Comparison of ENCODE assay signal across 2 cellular contexts in the genomic region with DNA sequence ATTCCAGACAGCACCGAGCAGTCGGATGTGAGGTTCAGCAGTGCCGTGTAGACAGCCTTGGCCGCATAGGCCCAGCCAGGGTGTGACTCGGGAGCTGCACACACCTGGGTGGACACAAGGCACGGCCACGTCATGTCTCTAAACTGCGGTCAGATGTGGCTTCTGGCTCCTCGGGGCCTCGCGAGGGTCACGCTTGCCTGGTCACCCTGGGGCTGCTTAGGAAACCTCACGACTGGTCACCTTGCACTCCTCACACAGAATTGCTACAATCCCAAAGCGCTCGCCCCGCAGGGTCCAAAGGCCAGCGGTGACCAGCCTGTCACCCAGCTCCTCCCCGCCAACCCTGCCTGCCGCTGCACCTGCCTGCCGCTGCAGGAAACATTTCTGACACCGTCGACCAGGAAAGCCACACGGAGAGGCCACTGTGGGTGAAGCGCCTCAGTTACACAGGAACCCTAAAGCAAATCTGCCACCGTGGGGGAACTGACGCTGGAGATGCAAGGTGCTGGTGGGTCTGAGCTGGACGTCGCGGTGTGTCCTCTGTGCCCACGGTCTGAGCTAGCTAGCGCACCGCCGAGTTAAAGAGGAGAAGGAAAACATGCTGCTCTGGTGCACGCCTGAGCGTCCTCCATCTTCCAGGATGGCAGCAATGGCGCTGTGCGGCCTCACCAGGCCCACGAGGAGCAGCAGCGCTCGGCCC.
TF ChIP-seq lines count a peak whose summit lies in the region.

No MANE protein-coding gene starts in this region.

TF ChIP-seq in GM23338, 12 proteins besides CTCF, POLR2A, EP300 and RAD21:
- no peak for TF ChIP-seq CREB1 (CRISPR knock-in tag; IDR thresholded peaks at IDR 0.05; ENCODE audit: low read depth)

TF ChIP-seq in HepG2, 621 proteins besides CTCF, POLR2A, EP300 and RAD21 (continues in another document):
- TF ChIP-seq ZFX (CRISPR knock-in tag; IDR thresholded peaks at IDR 0.05; ENCODE audit: low read depth) (peak; percentile 75), ZFP91 (CRISPR knock-in tag; IDR thresholded peaks at IDR 0.05; ENCODE audit: borderline replicate concordance) (peak; percentile 77; the same call in 1 of the 2 replicates), ZFP90 (CRISPR knock-in tag; IDR thresholded peaks at IDR 0.05; ENCODE audit: borderline replicate concordance) (peak; percentile 90), ZNF564 (CRISPR knock-in tag; IDR thresholded peaks at IDR 0.05) (peak; percentile 35; the same call in 1 of the 2 replicates), ZNF230 (CRISPR knock-in tag; IDR thresholded peaks at IDR 0.05) (peak; percentile 31; the same call in 1 of the 2 replicates), ZNF816 (CRISPR knock-in tag; IDR thresholded peaks at IDR 0.05; ENCODE audit: borderline replicate concordance) (no peak), GTF3A (CRISPR knock-in tag; conservative IDR thresholded peaks at IDR 0.05) (no peak), HNF4G (IDR thresholded peaks at IDR 0.05; ENCODE audit: borderline replicate concordance, low read depth, low read length) (peak; percentile 89), HNF4G (CRISPR knock-in tag; IDR thresholded peaks at IDR 0.05; ENCODE audit: borderline replicate concordance, low read depth) (peak; percentile 87; the same call in 1 of the 2 replicates), ZFP82 (CRISPR knock-in tag; IDR thresholded peaks at IDR 0.05; ENCODE audit: borderline replicate concordance) (no peak), ZNF569 (CRISPR knock-in tag; IDR thresholded peaks at IDR 0.05; ENCODE audit: borderline replicate concordance) (no peak), HDAC2 (CRISPR knock-in tag; IDR thresholded peaks at IDR 0.05) (peak; percentile 69; the same call in 1 of the 2 replicates), POLR2AphosphoS5 (IDR thresholded peaks at IDR 0.05; ENCODE audit: low read depth, low read length) (peak; percentile 35), ZNF17 (CRISPR knock-in tag; IDR thresholded peaks at IDR 0.05) (no peak), TP53 (CRISPR knock-in tag; conservative IDR thresholded peaks at IDR 0.05) (no peak), ZNF138 (CRISPR knock-in tag; IDR thresholded peaks at IDR 0.05; ENCODE audit: low read depth) (0 out of 2 replicates have a peak, but pooled peaks have one; percentile 36), RXRB (CRISPR knock-in tag; IDR thresholded peaks at IDR 0.05; ENCODE audit: borderline replicate concordance) (peak; percentile 74; the same call in 1 of the 2 replicates), SKI (IDR thresholded peaks at IDR 0.05; ENCODE audit: partially characterized antibody) (peak; percentile 71), ZNF292 (CRISPR knock-in tag; IDR thresholded peaks at IDR 0.05; ENCODE audit: borderline replicate concordance, low read depth) (peak; percentile 97), SMARCC2 (IDR thresholded peaks at IDR 0.05) (no peak), MXI1 (IDR thresholded peaks at IDR 0.05; ENCODE audit: borderline replicate concordance, low read depth, low read length) (peak; percentile 55; the same call in 1 of the 3 replicates), PTBP1 (IDR thresholded peaks at IDR 0.05; ENCODE audit: low read depth, low read length, poor library complexity, severe bottlenecking) (peak; percentile 82), ZKSCAN8 (CRISPR knock-in tag; IDR thresholded peaks at IDR 0.05; ENCODE audit: borderline replicate concordance) (no peak; the same call in 1 of the 2 replicates), RARG (CRISPR knock-in tag; IDR thresholded peaks at IDR 0.05; ENCODE audit: low read depth) (no peak), KDM1A (CRISPR knock-in tag; IDR thresholded peaks at IDR 0.05) (no peak), ZNF788 (CRISPR knock-in tag; IDR thresholded peaks at IDR 0.05; ENCODE audit: borderline replicate concordance) (peak; percentile 85; the same call in 1 of the 2 replicates), ETV5 (CRISPR knock-in tag; IDR thresholded peaks at IDR 0.05; ENCODE audit: borderline replicate concordance) (no peak), MTA1 (CRISPR knock-in tag; IDR thresholded peaks at IDR 0.05; ENCODE audit: borderline replicate concordance) (peak; percentile 97; the same call in 1 of the 2 replicates), CHD4 (IDR thresholded peaks at IDR 0.05; ENCODE audit: borderline replicate concordance, low read length) (no peak), CBX1 (IDR thresholded peaks at IDR 0.05; ENCODE audit: low read depth) (peak; percentile 32), CAMTA2 (CRISPR knock-in tag; IDR thresholded peaks at IDR 0.05; ENCODE audit: borderline replicate concordance) (no peak; the same call in 1 of the 2 replicates), ZNF264 (CRISPR knock-in tag; IDR thresholded peaks at IDR 0.05) (0 out of 2 replicates have a peak, but pooled peaks have one; percentile 59), MAFG (CRISPR knock-in tag; IDR thresholded peaks at IDR 0.05) (no peak), ZNF687 (CRISPR knock-in tag; IDR thresholded peaks at IDR 0.05) (peak; percentile 99), ZBTB34 (CRISPR knock-in tag; IDR thresholded peaks at IDR 0.05) (no peak), ZNF557 (CRISPR knock-in tag; IDR thresholded peaks at IDR 0.05) (no peak), NR2C2 (CRISPR knock-in tag; IDR thresholded peaks at IDR 0.05; ENCODE audit: borderline replicate concordance) (0 out of 2 replicates have a peak, but pooled peaks have one; percentile 43), ZNF768 (CRISPR knock-in tag; IDR thresholded peaks at IDR 0.05) (peak; percentile 20; the same call in 1 of the 2 replicates), NONO (IDR thresholded peaks at IDR 0.05) (no peak), NONO (CRISPR knock-in tag; conservative IDR thresholded peaks at IDR 0.05) (peak; percentile 64; the same call in 1 of the 2 replicates), ZNF143 (CRISPR knock-in tag; IDR thresholded peaks at IDR 0.05) (no peak), ASH2L (IDR thresholded peaks at IDR 0.05; ENCODE audit: insufficient read length, low read depth, low read length) (peak; percentile 92), HIVEP1 (CRISPR knock-in tag; IDR thresholded peaks at IDR 0.05) (peak; percentile 69; the same call in 1 of the 2 replicates), MEIS1 (CRISPR knock-in tag; IDR thresholded peaks at IDR 0.05; ENCODE audit: borderline replicate concordance) (peak; percentile 95), MXD1 (CRISPR knock-in tag; IDR thresholded peaks at IDR 0.05) (no peak; the same call in 1 of the 2 replicates), ARNTL (CRISPR knock-in tag; IDR thresholded peaks at IDR 0.05) (no peak)
- TF ChIP-seq, protein P1, sequence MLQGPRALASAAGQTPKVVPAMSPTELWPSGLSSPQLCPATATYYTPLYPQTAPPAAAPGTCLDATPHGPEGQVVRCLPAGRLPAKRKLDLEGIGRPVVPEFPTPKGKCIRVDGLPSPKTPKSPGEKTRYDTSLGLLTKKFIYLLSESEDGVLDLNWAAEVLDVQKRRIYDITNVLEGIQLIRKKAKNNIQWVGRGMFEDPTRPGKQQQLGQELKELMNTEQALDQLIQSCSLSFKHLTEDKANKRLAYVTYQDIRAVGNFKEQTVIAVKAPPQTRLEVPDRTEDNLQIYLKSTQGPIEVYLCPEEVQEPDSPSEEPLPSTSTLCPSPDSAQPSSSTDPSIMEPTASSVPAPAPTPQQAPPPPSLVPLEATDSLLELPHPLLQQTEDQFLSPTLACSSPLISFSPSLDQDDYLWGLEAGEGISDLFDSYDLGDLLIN (CRISPR knock-in tag; IDR thresholded peaks at IDR 0.05; ENCODE audit: borderline replicate concordance) = no peak
- TF ChIP-seq, protein P2, sequence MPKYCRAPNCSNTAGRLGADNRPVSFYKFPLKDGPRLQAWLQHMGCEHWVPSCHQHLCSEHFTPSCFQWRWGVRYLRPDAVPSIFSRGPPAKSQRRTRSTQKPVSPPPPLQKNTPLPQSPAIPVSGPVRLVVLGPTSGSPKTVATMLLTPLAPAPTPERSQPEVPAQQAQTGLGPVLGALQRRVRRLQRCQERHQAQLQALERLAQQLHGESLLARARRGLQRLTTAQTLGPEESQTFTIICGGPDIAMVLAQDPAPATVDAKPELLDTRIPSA (CRISPR knock-in tag; IDR thresholded peaks at IDR 0.05; ENCODE audit: borderline replicate concordance) = no peak
- TF ChIP-seq, protein P3, sequence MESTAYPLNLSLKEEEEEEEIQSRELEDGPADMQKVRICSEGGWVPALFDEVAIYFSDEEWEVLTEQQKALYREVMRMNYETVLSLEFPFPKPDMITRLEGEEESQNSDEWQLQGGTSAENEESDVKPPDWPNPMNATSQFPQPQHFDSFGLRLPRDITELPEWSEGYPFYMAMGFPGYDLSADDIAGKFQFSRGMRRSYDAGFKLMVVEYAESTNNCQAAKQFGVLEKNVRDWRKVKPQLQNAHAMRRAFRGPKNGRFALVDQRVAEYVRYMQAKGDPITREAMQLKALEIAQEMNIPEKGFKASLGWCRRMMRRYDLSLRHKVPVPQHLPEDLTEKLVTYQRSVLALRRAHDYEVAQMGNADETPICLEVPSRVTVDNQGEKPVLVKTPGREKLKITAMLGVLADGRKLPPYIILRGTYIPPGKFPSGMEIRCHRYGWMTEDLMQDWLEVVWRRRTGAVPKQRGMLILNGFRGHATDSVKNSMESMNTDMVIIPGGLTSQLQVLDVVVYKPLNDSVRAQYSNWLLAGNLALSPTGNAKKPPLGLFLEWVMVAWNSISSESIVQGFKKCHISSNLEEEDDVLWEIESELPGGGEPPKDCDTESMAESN (CRISPR knock-in tag; conservative IDR thresholded peaks at IDR 0.05) = peak; percentile 84
- TF ChIP-seq, protein P4, sequence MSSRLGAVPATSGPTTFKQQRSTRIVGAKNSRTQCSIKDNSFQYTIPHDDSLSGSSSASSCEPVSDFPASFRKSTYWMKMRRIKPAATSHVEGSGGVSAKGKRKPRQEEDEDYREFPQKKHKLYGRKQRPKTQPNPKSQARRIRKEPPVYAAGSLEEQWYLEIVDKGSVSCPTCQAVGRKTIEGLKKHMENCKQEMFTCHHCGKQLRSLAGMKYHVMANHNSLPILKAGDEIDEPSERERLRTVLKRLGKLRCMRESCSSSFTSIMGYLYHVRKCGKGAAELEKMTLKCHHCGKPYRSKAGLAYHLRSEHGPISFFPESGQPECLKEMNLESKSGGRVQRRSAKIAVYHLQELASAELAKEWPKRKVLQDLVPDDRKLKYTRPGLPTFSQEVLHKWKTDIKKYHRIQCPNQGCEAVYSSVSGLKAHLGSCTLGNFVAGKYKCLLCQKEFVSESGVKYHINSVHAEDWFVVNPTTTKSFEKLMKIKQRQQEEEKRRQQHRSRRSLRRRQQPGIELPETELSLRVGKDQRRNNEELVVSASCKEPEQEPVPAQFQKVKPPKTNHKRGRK (CRISPR knock-in tag; IDR thresholded peaks at IDR 0.05) = peak; percentile 78; the same call in 1 of the 2 replicates
- TF ChIP-seq, protein P5, sequence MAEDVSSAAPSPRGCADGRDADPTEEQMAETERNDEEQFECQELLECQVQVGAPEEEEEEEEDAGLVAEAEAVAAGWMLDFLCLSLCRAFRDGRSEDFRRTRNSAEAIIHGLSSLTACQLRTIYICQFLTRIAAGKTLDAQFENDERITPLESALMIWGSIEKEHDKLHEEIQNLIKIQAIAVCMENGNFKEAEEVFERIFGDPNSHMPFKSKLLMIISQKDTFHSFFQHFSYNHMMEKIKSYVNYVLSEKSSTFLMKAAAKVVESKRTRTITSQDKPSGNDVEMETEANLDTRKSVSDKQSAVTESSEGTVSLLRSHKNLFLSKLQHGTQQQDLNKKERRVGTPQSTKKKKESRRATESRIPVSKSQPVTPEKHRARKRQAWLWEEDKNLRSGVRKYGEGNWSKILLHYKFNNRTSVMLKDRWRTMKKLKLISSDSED (CRISPR knock-in tag; IDR thresholded peaks at IDR 0.05) = no peak
